In the genomic region with DNA sequence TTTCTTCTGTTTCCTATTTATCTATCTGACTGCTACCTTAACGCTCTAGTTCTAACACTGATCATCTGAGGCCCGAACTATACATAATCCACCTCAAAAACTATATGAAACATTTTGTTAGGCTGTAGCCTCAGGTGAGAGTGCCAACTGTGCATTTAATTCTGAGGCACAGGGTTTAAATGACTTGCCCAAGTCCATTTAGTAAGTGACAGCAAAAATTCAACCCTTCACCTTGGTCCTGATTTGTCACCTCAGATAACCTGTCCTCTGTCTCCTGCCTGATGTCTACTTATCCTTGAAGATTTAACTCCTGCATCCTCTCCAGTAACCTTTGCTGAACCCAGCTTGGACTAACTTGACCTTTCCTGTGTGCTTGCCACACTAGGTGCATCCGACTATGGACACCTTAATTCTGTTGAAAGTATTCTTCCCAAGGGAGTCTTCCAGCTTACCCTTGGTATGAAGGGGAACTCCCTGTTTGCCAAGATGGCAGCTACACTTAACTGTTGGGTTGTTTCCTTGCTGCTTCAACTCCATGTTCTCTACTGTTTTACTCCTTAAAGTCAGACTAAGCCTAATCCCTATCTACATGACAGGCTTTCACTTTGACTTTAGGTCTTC, we compare ENCODE assay signal across 14 cellular contexts. TPM values are rescaled to one million over a fixed set of nuclear protein-coding genes. Genes with fewer than 3 reads are reported as not detected.
A peak's percentile ranks its signal among the peaks of the same experiment; 100 is the strongest.
DNase-seq lines count a peak whose midpoint lies in the region; ATAC-seq and TF ChIP-seq lines count a peak whose summit lies in the region.
"Had no signal": no experiment of that assay in that cellular context is flagged by ENCODE, and none has a peak within 500 bp of the region (broad histone marks: within the 10 kb centered on the region; RNA-seq: fewer than 3 reads in every experiment).

No MANE protein-coding gene starts in this region.

- H3K27ac ChIP-seq in cardiac muscle cell = peak overlapping the region; percentile 79
- H3K27ac ChIP-seq in right atrium auricular region = no peak overlapping the region
- no peak overlapping the region for H3K27ac ChIP-seq in PC-3 (ENCODE audit: low read length)
- H3K27ac ChIP-seq: right lobe of liver, tibial nerve had no signal

- no peaks in the 10 kb centered on the region for H3K9me3 ChIP-seq in cardiac muscle cell (ENCODE audit: low read depth)
- H3K9me3 ChIP-seq in right atrium auricular region = no peaks in the 10 kb centered on the region
- no peaks in the 10 kb centered on the region for H3K9me3 ChIP-seq in PC-3 (ENCODE audit: low read length)
- H3K9me3 ChIP-seq: right lobe of liver, tibial nerve had no signal

- H3K4me1 Mint-ChIP-seq in endothelial cell (ENCODE audit: unreplicated experiment) = peaks cover 5% of the 10 kb centered on the region
- peaks cover 4 to 16% of the 10 kb centered on the region in 2 donors for H3K4me1 Mint-ChIP-seq in stimulated activated naive B cell treated with anti-CD40 and anti-IgM and Interleukin-4, amounts not matched to agents 10 μg/mL and 1 μg/mL and 100 μg/mL, for 72 hours
- H3K4me1 Mint-ChIP-seq in activated CD8-positive, alpha-beta memory T cell treated with anti-CD3 and anti-CD28 coated beads, Interleukin-2, amount 10 ng/mL, durations not matched to agents 7 days and 5 days = no peaks in the 10 kb centered on the region

- peaks cover under 1% of the 10 kb centered on the region for H3K27me3 Mint-ChIP-seq in endothelial cell (ENCODE audit: unreplicated experiment)
- no peaks in the 10 kb centered on the region for H3K27me3 Mint-ChIP-seq in stimulated activated naive B cell treated with anti-CD40 and anti-IgM and Interleukin-4, amounts not matched to agents 10 μg/mL and 1 μg/mL and 100 μg/mL, for 72 hours
- no peaks in the 10 kb centered on the region for H3K27me3 Mint-ChIP-seq in activated CD8-positive, alpha-beta memory T cell treated with anti-CD3 and anti-CD28 coated beads, Interleukin-2, amount 10 ng/mL, durations not matched to agents 7 days and 5 days
- H3K27me3 Mint-ChIP-seq: activated CD8-positive, alpha-beta T cell treated with anti-CD3 and anti-CD28 coated beads for 36 hours had no signal

- H3K4me3 Mint-ChIP-seq in endothelial cell (ENCODE audit: unreplicated experiment) = no peak overlapping the region
- H3K4me3 Mint-ChIP-seq in stimulated activated naive B cell treated with anti-CD40 and anti-IgM and Interleukin-4, amounts not matched to agents 10 μg/mL and 1 μg/mL and 100 μg/mL, for 72 hours = no peak overlapping the region
- H3K4me3 Mint-ChIP-seq in activated CD8-positive, alpha-beta memory T cell treated with anti-CD3 and anti-CD28 coated beads, Interleukin-2, amount 10 ng/mL, durations not matched to agents 7 days and 5 days = no peak overlapping the region
- H3K4me3 Mint-ChIP-seq: activated CD8-positive, alpha-beta T cell treated with anti-CD3 and anti-CD28 coated beads for 36 hours had no signal

- intact Hi-C loops in PC-3 (cut with micrococcal nuclease) = no loop called here

- TF ChIP-seq CTCF in cardiac muscle cell (IDR thresholded peaks at IDR 0.05; ENCODE audit: low read depth, low read length) = no peak
- TF ChIP-seq CTCF in right atrium auricular region (IDR thresholded peaks at IDR 0.05) = no peak
- no peak for TF ChIP-seq CTCF in PC-3 (conservative IDR thresholded peaks at IDR 0.05; ENCODE audit: low read depth, low read length)
- no peak for TF ChIP-seq CTCF in endothelial cell (IDR thresholded peaks at IDR 0.05; ENCODE audit: unreplicated experiment)

- no TSS peak for BruUV-seq in PC-3 (replicated peaks; lab: Mats Ljungman, UMichigan)

- H3K4me2 ChIP-seq in PC-3 (ENCODE audit: low read length) = no peak overlapping the region

- H3K9me2 ChIP-seq in PC-3 (replicated peaks; ENCODE audit: low read length) = no peaks in the 10 kb centered on the region

- no peaks in the 10 kb centered on the region for H3K36me3 ChIP-seq in cardiac muscle cell
- peaks cover 7% of the 10 kb centered on the region for H3K36me3 ChIP-seq in right atrium auricular region
- H3K36me3 ChIP-seq in PC-3 (ENCODE audit: low read depth, low read length) = peaks cover 6% of the 10 kb centered on the region; the same call in 1 of the 2 replicates

- H3K4me3 ChIP-seq in cardiac muscle cell = no peak overlapping the region
- H3K4me3 ChIP-seq in right atrium auricular region = no peak overlapping the region
- no peak overlapping the region for H3K4me3 ChIP-seq in PC-3 (ENCODE audit: low read length)
- H3K4me3 ChIP-seq: right lobe of liver, tibial nerve had no signal

- H2AFZ ChIP-seq in PC-3 (ENCODE audit: low read length) = no peak overlapping the region

- POLR2A ChIA-PET in PC-3 (lab: Charles Lee; ENCODE audit: unreplicated experiment) = no interaction called here

- CTCF ChIA-PET in PC-3 (lab: Charles Lee) = interaction anchor here (0.8 kb wide), 1 partner anchor 18 kb away, joined by 4 read pairs; no protein-coding TSS in a partner anchor
- CTCF ChIA-PET in activated CD8-positive, alpha-beta memory T cell treated with anti-CD3 and anti-CD28 coated beads, Interleukin-2, amount 10 ng/mL, durations not matched to agents 7 days and 5 days (lab: Charles Lee) = no interaction called here

- ATAC-seq in PC-3 = 0 out of 2 replicates have a peak, but pooled peaks have one; percentile 9
- ATAC-seq in stimulated activated naive B cell treated with anti-CD40 and anti-IgM and Interleukin-4, amounts not matched to agents 10 μg/mL and 1 μg/mL and 100 μg/mL, for 72 hours (replicated peaks) = peak in 1 of 2 donors; percentile 46
- ATAC-seq in activated CD8-positive, alpha-beta memory T cell treated with anti-CD3 and anti-CD28 coated beads, Interleukin-2, amount 10 ng/mL, durations not matched to agents 7 days and 5 days = no peak
- ATAC-seq: activated CD8-positive, alpha-beta T cell treated with anti-CD3 and anti-CD28 coated beads for 36 hours had no signal

- peak overlapping the region; percentile 10 for H3K27ac Mint-ChIP-seq in endothelial cell (ENCODE audit: unreplicated experiment)
- peak overlapping the region; percentile 51 for H3K27ac Mint-ChIP-seq in stimulated activated naive B cell treated with anti-CD40 and anti-IgM and Interleukin-4, amounts not matched to agents 10 μg/mL and 1 μg/mL and 100 μg/mL, for 72 hours
- H3K27ac Mint-ChIP-seq in activated CD8-positive, alpha-beta memory T cell treated with anti-CD3 and anti-CD28 coated beads, Interleukin-2, amount 10 ng/mL, durations not matched to agents 7 days and 5 days = no peak overlapping the region
- H3K27ac Mint-ChIP-seq: activated CD8-positive, alpha-beta T cell treated with anti-CD3 and anti-CD28 coated beads for 36 hours had no signal

- no peaks in the 10 kb centered on the region for H3K9me3 Mint-ChIP-seq in endothelial cell (ENCODE audit: unreplicated experiment)
- no peaks in the 10 kb centered on the region for H3K9me3 Mint-ChIP-seq in stimulated activated naive B cell treated with anti-CD40 and anti-IgM and Interleukin-4, amounts not matched to agents 10 μg/mL and 1 μg/mL and 100 μg/mL, for 72 hours
- H3K9me3 Mint-ChIP-seq in activated CD8-positive, alpha-beta memory T cell treated with anti-CD3 and anti-CD28 coated beads, Interleukin-2, amount 10 ng/mL, durations not matched to agents 7 days and 5 days (ENCODE audit: low read depth) = no peaks in the 10 kb centered on the region
- H3K9me3 Mint-ChIP-seq: activated CD8-positive, alpha-beta T cell treated with anti-CD3 and anti-CD28 coated beads for 36 hours had no signal

- no peaks in the 10 kb centered on the region for H3K27me3 ChIP-seq in cardiac muscle cell
- H3K27me3 ChIP-seq in right atrium auricular region = no peaks in the 10 kb centered on the region
- H3K27me3 ChIP-seq in PC-3 (ENCODE audit: low read length) = no peaks in the 10 kb centered on the region
- H3K27me3 ChIP-seq: right lobe of liver, tibial nerve had no signal

- no peaks in the 10 kb centered on the region for H3K36me3 Mint-ChIP-seq in endothelial cell (ENCODE audit: low read depth, unreplicated experiment)
- H3K36me3 Mint-ChIP-seq in stimulated activated naive B cell treated with anti-CD40 and anti-IgM and Interleukin-4, amounts not matched to agents 10 μg/mL and 1 μg/mL and 100 μg/mL, for 72 hours = peaks cover 8 to 24% of the 10 kb centered on the region in 2 donors
- peaks cover 10% of the 10 kb centered on the region for H3K36me3 Mint-ChIP-seq in activated CD8-positive, alpha-beta memory T cell treated with anti-CD3 and anti-CD28 coated beads, Interleukin-2, amount 10 ng/mL, durations not matched to agents 7 days and 5 days

- peaks cover 5% of the 10 kb centered on the region for H3F3A ChIP-seq in PC-3 (ENCODE audit: low read length, unreplicated experiment)

- DNase-seq in cardiac muscle cell (ENCODE audit: low read depth in 1 of 2, low spot score in 1 of 2) (peak in 1 of 2 donors; percentile 28), right atrium auricular region (ENCODE audit: low spot score) (no peak), PC-3 (no peak), endothelial cell (ENCODE audit: low spot score) (no peak), COLO668 (lab: John Stamatoyannopoulos, UW; ENCODE audit: unreplicated experiment) (no peak)
- DNase-seq in stimulated activated naive B cell treated with anti-CD40 and anti-IgM and Interleukin-4, amounts not matched to agents 10 μg/mL and 1 μg/mL and 100 μg/mL, for 72 hours = no peak
- DNase-seq in activated CD4-positive, alpha-beta T cell treated with anti-CD3 and anti-CD28 coated beads for 1 hour = no peak
- no peak for DNase-seq in activated CD8-positive, alpha-beta memory T cell treated with anti-CD3 and anti-CD28 coated beads, Interleukin-2, amount 10 ng/mL, durations not matched to agents 7 days and 5 days
- DNase-seq: activated CD8-positive, alpha-beta T cell treated with anti-CD3 and anti-CD28 coated beads for 36 hours; HCEC 1CT; NCI-H1105; right lobe of liver; stimulated activated CD4-positive, alpha-beta T cell treated with anti-CD3 and anti-CD28 coated beads, Interleukin-4, amount 100 ng/mL, for 1 hour had no signal

- H3K4me1 ChIP-seq in cardiac muscle cell (ENCODE audit: low read depth) = peaks cover 6% of the 10 kb centered on the region
- peaks cover 0 to 6% of the 10 kb centered on the region in 2 donors for H3K4me1 ChIP-seq in right atrium auricular region
- no peaks in the 10 kb centered on the region for H3K4me1 ChIP-seq in PC-3 (ENCODE audit: insufficient read depth, low read length)
- H3K4me1 ChIP-seq: right lobe of liver, tibial nerve had no signal

- no peaks in the 10 kb centered on the region for H4K20me1 ChIP-seq in PC-3 (ENCODE audit: low read length)

- no peak overlapping the region for H3K9ac ChIP-seq in PC-3 (ENCODE audit: low read length)

- no peaks in the 10 kb centered on the region for H3K79me2 ChIP-seq in PC-3 (ENCODE audit: low read length)

RNA-seq across cellular contexts. Expression of a gene that starts 23.5 kb away (rescaled TPM):
- total RNA-seq in cardiac muscle cell = 0.07 and 0.42 TPM in 2 replicates
- polyA plus RNA-seq in cardiac muscle cell = 0.65 and 1.3 TPM in 2 replicates
- total RNA-seq in right atrium auricular region = 10 to 100 TPM; 27.3 to 28.7 TPM
- total RNA-seq in PC-3 (2014; rRNA removed) = 7.4 and 8.5 TPM in 2 replicates
- 5.2 TPM for total RNA-seq in endothelial cell (ENCODE audit: unreplicated experiment)
- under 1 TPM; 0.16 to 0.20 TPM for total RNA-seq in activated CD8-positive, alpha-beta memory T cell treated with anti-CD3 and anti-CD28 coated beads, Interleukin-2, amount 10 ng/mL, durations not matched to agents 7 days and 5 days
